In the genomic region with DNA sequence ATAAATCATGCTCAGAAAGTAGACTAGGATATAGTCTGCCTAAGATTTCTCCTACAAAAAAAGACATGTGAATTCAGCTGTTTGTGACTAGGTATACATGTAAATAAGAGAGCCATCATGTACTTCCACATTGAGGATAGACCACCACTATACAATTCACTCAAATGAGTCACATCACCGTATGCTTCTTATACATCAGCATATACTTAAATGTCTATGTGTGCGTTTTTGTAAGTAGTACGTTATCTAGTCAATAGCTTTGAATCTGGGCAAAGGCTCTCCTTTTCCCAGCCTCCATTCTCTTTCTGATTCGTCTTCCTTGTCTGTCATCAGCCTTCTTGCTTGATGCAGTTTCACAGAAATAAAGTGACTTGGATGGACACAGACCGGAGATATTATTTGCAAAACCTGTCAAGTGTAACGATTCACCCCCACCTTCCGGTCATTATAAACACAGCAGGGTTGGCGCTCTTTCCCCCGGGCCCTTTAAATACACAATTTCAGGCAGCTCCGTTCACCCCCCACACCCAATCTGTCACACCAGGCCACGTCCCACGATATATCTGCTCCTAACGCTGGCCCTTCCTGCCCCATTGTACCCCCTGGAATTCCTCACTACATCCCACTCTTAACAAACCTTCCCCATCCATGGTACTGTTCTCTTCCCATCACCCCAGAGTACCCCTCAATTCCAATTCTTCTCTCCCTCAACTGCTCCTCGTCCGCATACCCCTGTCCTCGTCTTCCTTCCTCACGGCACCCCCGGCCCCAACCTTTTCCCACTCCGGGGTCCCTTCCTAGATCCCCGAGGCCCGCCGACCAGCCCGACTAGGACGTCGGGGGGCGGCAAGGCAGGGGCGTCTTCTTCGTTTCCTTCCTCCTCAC, we compare ENCODE assay signal across 8 cellular contexts. TPM values are rescaled to one million over a fixed set of nuclear protein-coding genes. Genes with fewer than 3 reads are reported as not detected.
DNase-seq lines count a peak whose midpoint lies in the region; ATAC-seq and TF ChIP-seq lines count a peak whose summit lies in the region.

No MANE protein-coding gene starts in this region.

- in situ Hi-C loops in G401 (cut with HindIII; ENCODE audit: low sequenced_read_pairs), result no loop called here

- peak; percentile 31 for ATAC-seq in HG02571 (IDR thresholded peaks at IDR 0.05; ENCODE audit: unreplicated experiment)
- ATAC-seq in left lobe of liver, result peak; percentile 73

- H3K4me3 ChIP-seq in WI38 (ENCODE audit: low read depth, low read length) (peak overlapping the region; percentile 89), choroid plexus epithelial cell (ENCODE audit: low read depth, low read length) (peak overlapping the region; percentile 85)

- DNase-seq in G401 (ENCODE audit: low spot score), result peak; percentile 78
- DNase-seq in NCI-H187 treated with DMSO at 0.1 percent for 48 hours (lab: John Stamatoyannopoulos, UW), result peak; percentile 30
- DNase-seq in choroid plexus epithelial cell (ENCODE audit: low read depth), result peak; percentile 45
- DNase-seq in left lobe of liver (ENCODE audit: low spot score), result peak; percentile 53
- peak in 2 of 3 experiments; percentile 8 to 17 for DNase-seq in stimulated activated CD4-positive, alpha-beta T cell treated with anti-CD3 and anti-CD28 coated beads, TNF-alpha, amount 100 ng/mL, for 24 hours (ENCODE audit: low read depth in 3 of 3)
- DNase-seq in HPDE6-E6E7 (ENCODE audit: extremely low spot score), result no peak

- no peak for TF ChIP-seq CTCF in WI38 (IDR thresholded peaks at IDR 0.05; ENCODE audit: low read depth, low read length)
- TF ChIP-seq CTCF in choroid plexus epithelial cell (conservative IDR thresholded peaks at IDR 0.05; ENCODE audit: low read depth, low read length), result peak; percentile 38

RNA-seq across cellular contexts. Expression of a gene that starts 0.6 kb away (rescaled TPM):
- 3.0 and 4.3 TPM in 2 replicates for total RNA-seq in G401 (2014; rRNA removed; shearing (Covaris generic))
- total RNA-seq in left lobe of liver, result 8.0 TPM

RNA-seq across cellular contexts. Expression of a gene that starts 40.2 kb away (rescaled TPM):
- 40.5 and 64.3 TPM in 2 replicates for total RNA-seq in G401 (2014; rRNA removed; shearing (Covaris generic))
- 14.4 TPM for total RNA-seq in left lobe of liver
